In the genomic region with DNA sequence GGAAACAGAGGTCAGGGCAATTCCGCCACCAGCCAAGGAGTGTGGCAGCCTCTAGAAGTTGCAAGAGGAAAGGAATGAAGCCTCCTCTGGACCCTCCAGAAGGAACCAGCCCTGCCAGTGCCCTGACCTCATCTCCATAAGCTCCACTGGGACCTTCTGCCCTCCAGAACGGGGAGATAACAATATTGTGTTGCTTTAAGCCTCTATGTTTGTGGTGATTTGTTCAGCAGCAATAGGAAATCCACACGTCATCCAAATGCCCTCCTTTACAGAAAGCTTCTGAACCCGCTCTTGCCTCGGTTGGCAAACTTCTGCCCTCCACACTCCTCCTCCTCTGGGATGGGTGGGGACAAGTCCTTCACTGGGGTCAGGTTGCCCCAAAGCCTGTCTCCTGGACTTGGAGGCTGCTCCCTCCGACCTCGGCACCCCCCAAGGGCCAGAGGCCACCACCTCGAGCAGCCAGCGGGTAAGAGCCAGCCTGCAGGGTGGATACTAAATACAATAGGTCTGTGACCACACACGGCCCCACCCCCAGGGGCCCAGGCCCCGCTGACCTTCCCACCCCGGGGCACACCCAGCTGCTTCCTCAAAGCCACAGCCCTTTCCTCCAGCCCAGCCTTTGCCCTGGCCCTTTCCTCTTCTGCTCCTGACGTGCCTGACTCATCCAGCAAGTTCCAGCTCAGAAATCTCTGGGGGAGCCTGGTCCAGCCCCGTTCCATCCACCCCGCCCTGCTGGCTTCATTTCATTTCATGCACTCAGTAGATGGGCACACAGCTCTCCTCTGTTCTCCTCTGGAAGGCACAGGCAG, we compare ENCODE assay signal across 8 cellular contexts. TPM values are rescaled to one million over a fixed set of nuclear protein-coding genes. Genes with fewer than 3 reads are reported as not detected.
A peak's percentile ranks its signal among the peaks of the same experiment; 100 is the strongest.
DNase-seq lines count a peak whose midpoint lies in the region; ATAC-seq, FAIRE-seq and TF ChIP-seq lines count a peak whose summit lies in the region.

No MANE protein-coding gene starts in this region.

- no peaks in the 10 kb centered on the region for H3K27me3 ChIP-seq in bronchial epithelial cell (ENCODE audit: control insufficient read depth, insufficient read depth, low read length)
- H3K27me3 ChIP-seq in upper lobe of left lung: no peaks in the 10 kb centered on the region

- peaks cover 29 to 49% (median 39%) of the 10 kb centered on the region in 4 donors for H3K4me1 ChIP-seq in upper lobe of left lung

- TF ChIP-seq CTCF in bronchial epithelial cell (IDR thresholded peaks at IDR 0.05; ENCODE audit: insufficient read depth, low read length, severe bottlenecking) (no peak), upper lobe of left lung (IDR thresholded peaks at IDR 0.05) (no peak)

- H3K4me3 ChIP-seq in bronchial epithelial cell (ENCODE audit: low read depth, low read length) (no peak overlapping the region), upper lobe of left lung (no peak overlapping the region)

- H3K36me3 ChIP-seq in bronchial epithelial cell (ENCODE audit: control insufficient read depth, insufficient read depth, low read length) (no peaks in the 10 kb centered on the region), upper lobe of left lung (no peaks in the 10 kb centered on the region)

- H3K27ac ChIP-seq in upper lobe of left lung: peak overlapping the region; percentile 75 to 85 (median 82)

- no peak for FAIRE-seq in bronchial epithelial cell (lab: Jason Lieb, UNC)

- TF ChIP-seq POLR2A in upper lobe of left lung (IDR thresholded peaks at IDR 0.05): peak in 2 of 4 donors; percentile 21 to 51

- POLR2A ChIA-PET in activated CD4-positive, alpha-beta memory T cell treated with anti-CD3 and anti-CD28 coated beads for 36 hours (lab: Charles Lee): no interaction called here

- H3K4me1 Mint-ChIP-seq in activated CD4-positive, alpha-beta memory T cell treated with anti-CD3 and anti-CD28 coated beads for 36 hours (ENCODE audit: low read depth): no peaks in the 10 kb centered on the region

- TF ChIP-seq EP300 in upper lobe of left lung (IDR thresholded peaks at IDR 0.05): peak in 3 of 4 donors; percentile 27 to 66 (median 63)

- no peaks in the 10 kb centered on the region for H3K27me3 Mint-ChIP-seq in activated CD4-positive, alpha-beta memory T cell treated with anti-CD3 and anti-CD28 coated beads for 36 hours

- 36 to 40% methylated on average over 15 of the region's 15 CpGs for WGBS in upper lobe of left lung, 2 donors

- DNase-seq in LoVo (ENCODE audit: low spot score): peak; percentile 96
- DNase-seq in bronchial epithelial cell (ENCODE audit: low read depth): peak; percentile 63
- DNase-seq in left lobe of liver (ENCODE audit: low spot score): peak; percentile 57
- peak; percentile 89 to 90 for DNase-seq in upper lobe of left lung
- no peak for DNase-seq in activated CD4-positive, alpha-beta memory T cell treated with anti-CD3 and anti-CD28 coated beads for 36 hours

- no peak overlapping the region for H3K27ac Mint-ChIP-seq in activated CD4-positive, alpha-beta memory T cell treated with anti-CD3 and anti-CD28 coated beads for 36 hours

- H3K9me3 Mint-ChIP-seq in activated CD4-positive, alpha-beta memory T cell treated with anti-CD3 and anti-CD28 coated beads for 36 hours: no peaks in the 10 kb centered on the region

- H3K9me3 ChIP-seq in upper lobe of left lung: no peaks in the 10 kb centered on the region

- intact Hi-C loops in activated CD4-positive, alpha-beta memory T cell treated with anti-CD3 and anti-CD28 coated beads for 36 hours (cut with micrococcal nuclease): no loop called here

- no peak overlapping the region for H3K4me3 Mint-ChIP-seq in activated CD4-positive, alpha-beta memory T cell treated with anti-CD3 and anti-CD28 coated beads for 36 hours

- H3K36me3 Mint-ChIP-seq in activated CD4-positive, alpha-beta memory T cell treated with anti-CD3 and anti-CD28 coated beads for 36 hours: no peaks in the 10 kb centered on the region

- CTCF ChIA-PET in activated CD4-positive, alpha-beta memory T cell treated with anti-CD3 and anti-CD28 coated beads for 36 hours (lab: Charles Lee): no interaction called here

- ATAC-seq in left lobe of liver (peak; percentile 82), upper lobe of left lung (ENCODE audit: low FRiP score in 2 of 2) (peak; percentile 90 to 94), HG03159 (IDR thresholded peaks at IDR 0.05; ENCODE audit: unreplicated experiment) (no peak), HG03025 (IDR thresholded peaks at IDR 0.05; ENCODE audit: low FRiP score, unreplicated experiment) (no peak), HG03342 (IDR thresholded peaks at IDR 0.05; ENCODE audit: unreplicated experiment) (no peak)

RNA-seq across cellular contexts. Expression of gene NCOR2, which starts 58.7 kb away (rescaled TPM):
- 20.1 and 20.3 TPM in 2 replicates for total RNA-seq in bronchial epithelial cell
- total RNA-seq in left lobe of liver: 58.3 TPM
- 100 to 1,000 TPM; 188 to 603 (median 373) TPM for total RNA-seq in upper lobe of left lung
- total RNA-seq in activated CD4-positive, alpha-beta memory T cell treated with anti-CD3 and anti-CD28 coated beads for 36 hours: 10 to 100 TPM; 86.1 to 86.9 TPM

Comparison
In these comparisons a context has a peak if more than half of its experiments do, and no peak if none do; other contexts are left out.
1. ATAC-seq: peak in left lobe of liver (single experiment) and upper lobe of left lung (2 of 2); none in HG03159 (single experiment), HG03025 (single experiment) and HG03342 (single experiment).